Comparison of ENCODE assay signal across 1 cellular context in genomic region chr18:62485684-62486083, GRCh38.
TF ChIP-seq lines count a peak whose summit lies in the region.

No MANE protein-coding gene starts in this region.

TF ChIP-seq in K562, 482 proteins besides CTCF, POLR2A, EP300 and RAD21 (continued from another document and continues in another):
- TF ChIP-seq L3MBTL2 (IDR thresholded peaks at IDR 0.05) = no peak
- TF ChIP-seq THRB (CRISPR knock-in tag; conservative IDR thresholded peaks at IDR 0.05) = no peak
- no peak for TF ChIP-seq ZNF3 (CRISPR knock-in tag; IDR thresholded peaks at IDR 0.05)
- TF ChIP-seq RBBP5 (IDR thresholded peaks at IDR 0.05; ENCODE audit: borderline replicate concordance, insufficient read depth, low read length, poor library complexity, severe bottlenecking) = no peak
- TF ChIP-seq HBP1 (CRISPR knock-in tag; IDR thresholded peaks at IDR 0.05) = no peak
- TF ChIP-seq POLR2AphosphoS2 (IDR thresholded peaks at IDR 0.05; ENCODE audit: low read length) = no peak
- TF ChIP-seq, protein P1, sequence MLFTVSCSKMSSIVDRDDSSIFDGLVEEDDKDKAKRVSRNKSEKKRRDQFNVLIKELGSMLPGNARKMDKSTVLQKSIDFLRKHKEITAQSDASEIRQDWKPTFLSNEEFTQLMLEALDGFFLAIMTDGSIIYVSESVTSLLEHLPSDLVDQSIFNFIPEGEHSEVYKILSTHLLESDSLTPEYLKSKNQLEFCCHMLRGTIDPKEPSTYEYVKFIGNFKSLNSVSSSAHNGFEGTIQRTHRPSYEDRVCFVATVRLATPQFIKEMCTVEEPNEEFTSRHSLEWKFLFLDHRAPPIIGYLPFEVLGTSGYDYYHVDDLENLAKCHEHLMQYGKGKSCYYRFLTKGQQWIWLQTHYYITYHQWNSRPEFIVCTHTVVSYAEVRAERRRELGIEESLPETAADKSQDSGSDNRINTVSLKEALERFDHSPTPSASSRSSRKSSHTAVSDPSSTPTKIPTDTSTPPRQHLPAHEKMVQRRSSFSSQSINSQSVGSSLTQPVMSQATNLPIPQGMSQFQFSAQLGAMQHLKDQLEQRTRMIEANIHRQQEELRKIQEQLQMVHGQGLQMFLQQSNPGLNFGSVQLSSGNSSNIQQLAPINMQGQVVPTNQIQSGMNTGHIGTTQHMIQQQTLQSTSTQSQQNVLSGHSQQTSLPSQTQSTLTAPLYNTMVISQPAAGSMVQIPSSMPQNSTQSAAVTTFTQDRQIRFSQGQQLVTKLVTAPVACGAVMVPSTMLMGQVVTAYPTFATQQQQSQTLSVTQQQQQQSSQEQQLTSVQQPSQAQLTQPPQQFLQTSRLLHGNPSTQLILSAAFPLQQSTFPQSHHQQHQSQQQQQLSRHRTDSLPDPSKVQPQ (CRISPR knock-in tag; IDR thresholded peaks at IDR 0.05; ENCODE audit: borderline replicate concordance) = no peak
- no peak for TF ChIP-seq ZNF274 (IDR thresholded peaks at IDR 0.05; ENCODE audit: borderline replicate concordance, low read depth, low read length)
- TF ChIP-seq HIVEP1 (CRISPR knock-in tag; IDR thresholded peaks at IDR 0.05) = no peak
- no peak for TF ChIP-seq ZBTB34 (CRISPR knock-in tag; IDR thresholded peaks at IDR 0.05)
- peak; percentile 72 for TF ChIP-seq TEAD4 (IDR thresholded peaks at IDR 0.05; ENCODE audit: low read length)
- TF ChIP-seq TEAD4 (CRISPR knock-in tag; IDR thresholded peaks at IDR 0.05; ENCODE audit: borderline replicate concordance) = no peak
- peak; percentile 88 for TF ChIP-seq ARID1B (IDR thresholded peaks at IDR 0.05)
- TF ChIP-seq, protein P2, sequence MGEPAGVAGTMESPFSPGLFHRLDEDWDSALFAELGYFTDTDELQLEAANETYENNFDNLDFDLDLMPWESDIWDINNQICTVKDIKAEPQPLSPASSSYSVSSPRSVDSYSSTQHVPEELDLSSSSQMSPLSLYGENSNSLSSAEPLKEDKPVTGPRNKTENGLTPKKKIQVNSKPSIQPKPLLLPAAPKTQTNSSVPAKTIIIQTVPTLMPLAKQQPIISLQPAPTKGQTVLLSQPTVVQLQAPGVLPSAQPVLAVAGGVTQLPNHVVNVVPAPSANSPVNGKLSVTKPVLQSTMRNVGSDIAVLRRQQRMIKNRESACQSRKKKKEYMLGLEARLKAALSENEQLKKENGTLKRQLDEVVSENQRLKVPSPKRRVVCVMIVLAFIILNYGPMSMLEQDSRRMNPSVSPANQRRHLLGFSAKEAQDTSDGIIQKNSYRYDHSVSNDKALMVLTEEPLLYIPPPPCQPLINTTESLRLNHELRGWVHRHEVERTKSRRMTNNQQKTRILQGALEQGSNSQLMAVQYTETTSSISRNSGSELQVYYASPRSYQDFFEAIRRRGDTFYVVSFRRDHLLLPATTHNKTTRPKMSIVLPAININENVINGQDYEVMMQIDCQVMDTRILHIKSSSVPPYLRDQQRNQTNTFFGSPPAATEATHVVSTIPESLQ (CRISPR knock-in tag; IDR thresholded peaks at IDR 0.05) = no peak
- TF ChIP-seq, protein P3, sequence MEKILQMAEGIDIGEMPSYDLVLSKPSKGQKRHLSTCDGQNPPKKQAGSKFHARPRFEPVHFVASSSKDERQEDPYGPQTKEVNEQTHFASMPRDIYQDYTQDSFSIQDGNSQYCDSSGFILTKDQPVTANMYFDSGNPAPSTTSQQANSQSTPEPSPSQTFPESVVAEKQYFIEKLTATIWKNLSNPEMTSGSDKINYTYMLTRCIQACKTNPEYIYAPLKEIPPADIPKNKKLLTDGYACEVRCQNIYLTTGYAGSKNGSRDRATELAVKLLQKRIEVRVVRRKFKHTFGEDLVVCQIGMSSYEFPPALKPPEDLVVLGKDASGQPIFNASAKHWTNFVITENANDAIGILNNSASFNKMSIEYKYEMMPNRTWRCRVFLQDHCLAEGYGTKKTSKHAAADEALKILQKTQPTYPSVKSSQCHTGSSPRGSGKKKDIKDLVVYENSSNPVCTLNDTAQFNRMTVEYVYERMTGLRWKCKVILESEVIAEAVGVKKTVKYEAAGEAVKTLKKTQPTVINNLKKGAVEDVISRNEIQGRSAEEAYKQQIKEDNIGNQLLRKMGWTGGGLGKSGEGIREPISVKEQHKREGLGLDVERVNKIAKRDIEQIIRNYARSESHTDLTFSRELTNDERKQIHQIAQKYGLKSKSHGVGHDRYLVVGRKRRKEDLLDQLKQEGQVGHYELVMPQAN (IDR thresholded peaks at IDR 0.05; ENCODE audit: borderline replicate concordance) = no peak
- TF ChIP-seq SRSF3 (IDR thresholded peaks at IDR 0.05; ENCODE audit: insufficient read depth, low read length) = no peak
- TF ChIP-seq MCM3 (IDR thresholded peaks at IDR 0.05) = no peak
- TF ChIP-seq SMARCA4 (IDR thresholded peaks at IDR 0.05) = peak; percentile 83
- TF ChIP-seq TCF3 (CRISPR knock-in tag; IDR thresholded peaks at IDR 0.05) = peak; percentile 78
- TF ChIP-seq ZEB2 (IDR thresholded peaks at IDR 0.05) = 0 out of 2 replicates have a peak, but pooled peaks have one; percentile 12
- no peak for TF ChIP-seq KDM4B (IDR thresholded peaks at IDR 0.05; ENCODE audit: borderline replicate concordance in 2 of 2, low read depth in 1 of 2)
- peak; percentile 87 for TF ChIP-seq SMARCE1 (IDR thresholded peaks at IDR 0.05)
- TF ChIP-seq ZNF561 (CRISPR knock-in tag; conservative IDR thresholded peaks at IDR 0.05) = no peak
- TF ChIP-seq BACH1 (tag; IDR thresholded peaks at IDR 0.05) = no peak
- no peak for TF ChIP-seq ZFP1 (CRISPR knock-in tag; IDR thresholded peaks at IDR 0.05)
- no peak for TF ChIP-seq MITF (IDR thresholded peaks at IDR 0.05)
- TF ChIP-seq E2F8 (IDR thresholded peaks at IDR 0.05; ENCODE audit: low read depth, partially characterized antibody) = no peak
- no peak for TF ChIP-seq SUPT5H (IDR thresholded peaks at IDR 0.05)
- TF ChIP-seq ETS2 (tag; IDR thresholded peaks at IDR 0.05; ENCODE audit: borderline replicate concordance, poor library complexity, severe bottlenecking) = no peak
- TF ChIP-seq FOXP4 (CRISPR knock-in tag; IDR thresholded peaks at IDR 0.05; ENCODE audit: borderline replicate concordance) = 0 out of 2 replicates have a peak, but pooled peaks have one; percentile 54
- TF ChIP-seq, protein P4, sequence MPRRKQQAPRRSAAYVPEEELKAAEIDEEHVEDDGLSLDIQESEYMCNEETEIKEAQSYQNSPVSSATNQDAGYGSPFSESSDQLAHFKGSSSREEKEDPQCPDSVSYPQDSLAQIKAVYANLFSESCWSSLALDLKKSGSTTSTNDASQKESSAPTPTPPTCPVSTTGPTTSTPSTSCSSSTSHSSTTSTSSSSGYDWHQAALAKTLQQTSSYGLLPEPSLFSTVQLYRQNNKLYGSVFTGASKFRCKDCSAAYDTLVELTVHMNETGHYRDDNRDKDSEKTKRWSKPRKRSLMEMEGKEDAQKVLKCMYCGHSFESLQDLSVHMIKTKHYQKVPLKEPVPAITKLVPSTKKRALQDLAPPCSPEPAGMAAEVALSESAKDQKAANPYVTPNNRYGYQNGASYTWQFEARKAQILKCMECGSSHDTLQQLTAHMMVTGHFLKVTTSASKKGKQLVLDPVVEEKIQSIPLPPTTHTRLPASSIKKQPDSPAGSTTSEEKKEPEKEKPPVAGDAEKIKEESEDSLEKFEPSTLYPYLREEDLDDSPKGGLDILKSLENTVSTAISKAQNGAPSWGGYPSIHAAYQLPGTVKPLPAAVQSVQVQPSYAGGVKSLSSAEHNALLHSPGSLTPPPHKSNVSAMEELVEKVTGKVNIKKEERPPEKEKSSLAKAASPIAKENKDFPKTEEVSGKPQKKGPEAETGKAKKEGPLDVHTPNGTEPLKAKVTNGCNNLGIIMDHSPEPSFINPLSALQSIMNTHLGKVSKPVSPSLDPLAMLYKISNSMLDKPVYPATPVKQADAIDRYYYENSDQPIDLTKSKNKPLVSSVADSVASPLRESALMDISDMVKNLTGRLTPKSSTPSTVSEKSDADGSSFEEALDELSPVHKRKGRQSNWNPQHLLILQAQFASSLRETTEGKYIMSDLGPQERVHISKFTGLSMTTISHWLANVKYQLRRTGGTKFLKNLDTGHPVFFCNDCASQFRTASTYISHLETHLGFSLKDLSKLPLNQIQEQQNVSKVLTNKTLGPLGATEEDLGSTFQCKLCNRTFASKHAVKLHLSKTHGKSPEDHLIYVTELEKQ (CRISPR knock-in tag; IDR thresholded peaks at IDR 0.05) = no peak
- no peak for TF ChIP-seq MAFK (IDR thresholded peaks at IDR 0.05; ENCODE audit: low read length)
- TF ChIP-seq DMBX1 (CRISPR knock-in tag; IDR thresholded peaks at IDR 0.05; ENCODE audit: borderline replicate concordance) = no peak
- TF ChIP-seq, protein P5, sequence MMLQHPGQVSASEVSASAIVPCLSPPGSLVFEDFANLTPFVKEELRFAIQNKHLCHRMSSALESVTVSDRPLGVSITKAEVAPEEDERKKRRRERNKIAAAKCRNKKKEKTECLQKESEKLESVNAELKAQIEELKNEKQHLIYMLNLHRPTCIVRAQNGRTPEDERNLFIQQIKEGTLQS (IDR thresholded peaks at IDR 0.05) = peak; percentile 74
- TF ChIP-seq, protein P5 (CRISPR knock-in tag; conservative IDR thresholded peaks at IDR 0.05) = no peak
- TF ChIP-seq ZNF24 (IDR thresholded peaks at IDR 0.05) = no peak
- TF ChIP-seq MAZ (CRISPR knock-in tag; conservative IDR thresholded peaks at IDR 0.05 in 1 of 2, IDR thresholded peaks at IDR 0.05 in 1 of 2) = no peak
- TF ChIP-seq NRF1 (conservative IDR thresholded peaks at IDR 0.05 in 1 of 2, IDR thresholded peaks at IDR 0.05 in 1 of 2) = no peak
- TF ChIP-seq POLR2H (tag; IDR thresholded peaks at IDR 0.05; ENCODE audit: low read depth) = no peak
